ENCODE assay signal across 28 cellular contexts in genomic region chr4:151606061-151606460, GRCh38.
"Had no signal": no experiment of that assay in that cellular context is flagged by ENCODE, and none has a peak within 500 bp of the region (broad histone marks: within the 10 kb centered on the region; RNA-seq: fewer than 3 reads in every experiment).

No MANE protein-coding gene starts in this region.

- H3K36me3 ChIP-seq: ascending aorta, breast epithelium, cardiac muscle cell had no signal

- ATAC-seq: activated naive CD4-positive, alpha-beta T cell treated with anti-CD3 and anti-CD28 coated beads, Interleukin-2, amount 50 U/mL, for 72 hours; activated T-cell treated with anti-CD3 and anti-CD28 coated beads, Interleukin-2, amount 50 U/mL, for 72 hours; esophagus mucosa; WTC11 had no signal

- H3K4me3 ChIP-seq: ascending aorta, breast epithelium, cardiac muscle cell, coronary artery, dorsolateral prefrontal cortex had no signal

- H3K9me3 ChIP-seq: ascending aorta, breast epithelium had no signal

- H3K27me3 ChIP-seq: ascending aorta, breast epithelium, cardiac muscle cell, dorsolateral prefrontal cortex had no signal

- H3K4me1 ChIP-seq: ascending aorta, breast epithelium had no signal

- H3K27ac Mint-ChIP-seq: activated CD4-positive, alpha-beta memory T cell treated with anti-CD3 and anti-CD28 coated beads, Interleukin-2, amount 10 ng/mL, durations not matched to agents 7 days and 5 days; activated CD4-positive, alpha-beta T cell treated with anti-CD3 and anti-CD28 coated beads, Interleukin-2, amount 10 ng/mL, durations not matched to agents 7 days and 5 days; activated naive CD4-positive, alpha-beta T cell treated with anti-CD3 and anti-CD28 coated beads, Interleukin-2, amount 10 ng/mL, durations not matched to agents 7 days and 5 days; activated naive CD4-positive, alpha-beta T cell treated with anti-CD3 and anti-CD28 coated beads, Interleukin-2, amount 50 U/mL, for 72 hours; activated naive CD8-positive, alpha-beta T cell treated with anti-CD3 and anti-CD28 coated beads, Interleukin-2, amount 10 ng/mL, durations not matched to agents 7 days and 5 days; activated T-cell treated with anti-CD3 and anti-CD28 coated beads, Interleukin-2, amount 50 U/mL, for 24 hours; activated T-cell treated with anti-CD3 and anti-CD28 coated beads, Interleukin-2, amount 50 U/mL, for 72 hours; brain; dendritic cell treated with granulocyte-macrophage colony-stimulating factor and Interleukin-4, amounts not matched to agents 40 ng/mL and 50 ng/mL, for 4 days; endodermal cell had no signal

- H3K4me1 Mint-ChIP-seq: activated CD4-positive, alpha-beta T cell treated with anti-CD3 and anti-CD28 coated beads, Interleukin-2, amount 10 ng/mL, durations not matched to agents 7 days and 5 days; activated naive CD4-positive, alpha-beta T cell treated with anti-CD3 and anti-CD28 coated beads, Interleukin-2, amount 10 ng/mL, durations not matched to agents 7 days and 5 days; brain; central memory CD8-positive, alpha-beta T cell; endodermal cell had no signal

- H3K27ac ChIP-seq: ascending aorta, breast epithelium, cardiac muscle cell, coronary artery, dorsolateral prefrontal cortex had no signal

- DNase-seq: activated CD4-positive, alpha-beta memory T cell treated with anti-CD3 and anti-CD28 coated beads, Interleukin-2, amount 10 ng/mL, durations not matched to agents 7 days and 5 days; activated CD4-positive, alpha-beta T cell treated with anti-CD3 and anti-CD28 coated beads for 1 hour; activated CD4-positive, alpha-beta T cell treated with anti-CD3 and anti-CD28 coated beads for 4 hours; activated CD4-positive, alpha-beta T cell treated with anti-CD3 and anti-CD28 coated beads, Interleukin-2, amount 10 ng/mL, durations not matched to agents 7 days and 5 days; activated CD4-positive, alpha-beta T cell treated with anti-CD3 and anti-CD28 coated beads, Interleukin-2, amount 50 U/mL, for 4 hours; activated CD8-positive, alpha-beta memory T cell treated with anti-CD3 and anti-CD28 coated beads, Interleukin-2, amount 50 U/mL, for 48 hours; activated gamma-delta T cell; activated naive CD4-positive, alpha-beta T cell; activated naive CD4-positive, alpha-beta T cell treated with anti-CD3 and anti-CD28 coated beads, Interleukin-2, amount 10 ng/mL, durations not matched to agents 7 days and 5 days; activated naive CD8-positive, alpha-beta T cell treated with anti-CD3 and anti-CD28 coated beads, Interleukin-2, amount 10 ng/mL, durations not matched to agents 7 days and 5 days; activated T-cell treated with anti-CD3 and anti-CD28 coated beads for 4 hours; activated T-cell treated with anti-CD3 and anti-CD28 coated beads, Interleukin-2, amount 50 U/mL, for 24 hours; activated T-cell treated with anti-CD3 and anti-CD28 coated beads, Interleukin-2, amount 50 U/mL, for 72 hours; dorsolateral prefrontal cortex; effector memory CD4-positive, alpha-beta T cell; endodermal cell; foreskin fibroblast; T-helper 2 cell had no signal

- H3K36me3 Mint-ChIP-seq: activated naive CD4-positive, alpha-beta T cell treated with anti-CD3 and anti-CD28 coated beads, Interleukin-2, amount 10 ng/mL, durations not matched to agents 7 days and 5 days; activated naive CD4-positive, alpha-beta T cell treated with anti-CD3 and anti-CD28 coated beads, Interleukin-2, amount 50 U/mL, for 72 hours; activated naive CD8-positive, alpha-beta T cell treated with anti-CD3 and anti-CD28 coated beads, Interleukin-2, amount 10 ng/mL, durations not matched to agents 7 days and 5 days; brain had no signal

- H3K4me3 Mint-ChIP-seq: activated CD4-positive, alpha-beta memory T cell treated with anti-CD3 and anti-CD28 coated beads, Interleukin-2, amount 10 ng/mL, durations not matched to agents 7 days and 5 days; activated CD4-positive, alpha-beta T cell treated with anti-CD3 and anti-CD28 coated beads, Interleukin-2, amount 10 ng/mL, durations not matched to agents 7 days and 5 days; activated naive CD4-positive, alpha-beta T cell treated with anti-CD3 and anti-CD28 coated beads, Interleukin-2, amount 10 ng/mL, durations not matched to agents 7 days and 5 days; activated naive CD8-positive, alpha-beta T cell treated with anti-CD3 and anti-CD28 coated beads, Interleukin-2, amount 10 ng/mL, durations not matched to agents 7 days and 5 days; activated T-cell treated with anti-CD3 and anti-CD28 coated beads, Interleukin-2, amount 50 U/mL, for 24 hours; activated T-cell treated with anti-CD3 and anti-CD28 coated beads, Interleukin-2, amount 50 U/mL, for 72 hours; brain; central memory CD8-positive, alpha-beta T cell; dendritic cell treated with granulocyte-macrophage colony-stimulating factor and Interleukin-4, amounts not matched to agents 40 ng/mL and 50 ng/mL, for 4 days; endodermal cell; WTC11 had no signal

- H3K9me3 Mint-ChIP-seq: activated CD4-positive, alpha-beta memory T cell treated with anti-CD3 and anti-CD28 coated beads, Interleukin-2, amount 10 ng/mL, durations not matched to agents 7 days and 5 days; activated CD4-positive, alpha-beta T cell treated with anti-CD3 and anti-CD28 coated beads, Interleukin-2, amount 10 ng/mL, durations not matched to agents 7 days and 5 days; activated naive CD4-positive, alpha-beta T cell treated with anti-CD3 and anti-CD28 coated beads, Interleukin-2, amount 10 ng/mL, durations not matched to agents 7 days and 5 days; activated naive CD4-positive, alpha-beta T cell treated with anti-CD3 and anti-CD28 coated beads, Interleukin-2, amount 50 U/mL, for 72 hours; activated naive CD8-positive, alpha-beta T cell treated with anti-CD3 and anti-CD28 coated beads, Interleukin-2, amount 10 ng/mL, durations not matched to agents 7 days and 5 days; activated T-cell treated with anti-CD3 and anti-CD28 coated beads, Interleukin-2, amount 50 U/mL, for 24 hours; activated T-cell treated with anti-CD3 and anti-CD28 coated beads, Interleukin-2, amount 50 U/mL, for 72 hours; central memory CD8-positive, alpha-beta T cell; dendritic cell treated with granulocyte-macrophage colony-stimulating factor and Interleukin-4, amounts not matched to agents 40 ng/mL and 50 ng/mL, for 4 days had no signal
